ENCODE assay signal across 21 cellular contexts in the genomic region with DNA sequence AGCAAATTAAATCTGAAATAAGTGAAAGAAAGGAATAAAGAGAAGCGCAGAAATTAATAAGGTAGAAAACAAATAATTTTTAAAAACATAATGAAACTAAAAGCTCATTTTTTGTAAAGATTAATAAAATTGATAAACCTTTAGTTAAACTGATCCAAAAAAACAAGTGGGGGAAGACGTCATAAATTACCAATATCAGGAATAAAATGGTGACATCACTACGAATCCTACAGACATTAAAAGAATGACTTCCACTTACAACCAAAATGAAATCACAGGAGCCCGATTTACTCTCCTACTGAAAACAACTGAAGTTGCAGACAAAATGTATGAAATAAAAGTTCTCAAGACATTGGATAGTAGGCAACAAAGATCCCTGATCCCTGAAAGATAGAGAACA.
DNase-seq lines count a peak whose midpoint lies in the region; ATAC-seq, FAIRE-seq and TF ChIP-seq lines count a peak whose summit lies in the region.
"Had no signal": no experiment of that assay in that cellular context is flagged by ENCODE, and none has a peak within 500 bp of the region (broad histone marks: within the 10 kb centered on the region; RNA-seq: fewer than 3 reads in every experiment).

No MANE protein-coding gene starts in this region.

- peaks cover 0 to 8% (median 2%) of the 10 kb centered on the region in 12 donors for H3K9me3 ChIP-seq in heart left ventricle
- H3K9me3 ChIP-seq: Caco-2 had no signal

- H3K27me3 ChIP-seq in heart left ventricle: peaks cover 0 to 16% (median 7%) of the 10 kb centered on the region in 9 donors
- H3K27me3 ChIP-seq: BLaER1 treated with 17β-estradiol and CSF1 and Interleukin-3, amounts not matched to agents 10 nM and 100 nM had no signal

- no peak for TF ChIP-seq POLR2A in heart left ventricle (IDR thresholded peaks at IDR 0.05)

- intact Hi-C loops in heart left ventricle (cut with DNase I): loop anchor here in 1 of 10 donors (10.0 kb wide), 1 partner anchor 890 kb away; no protein-coding TSS in a partner anchor

- WGBS in heart left ventricle, 4 donors: 92 to 96% (median 95%) methylated on average over 4 of the region's 4 CpGs

- no peak overlapping the region for H3K4me3 ChIP-seq in heart left ventricle
- H3K4me3 ChIP-seq: BLaER1 treated with 17β-estradiol and CSF1 and Interleukin-3, amounts not matched to agents 10 nM and 100 nM; GM12878 had no signal

- peak; percentile 59 for FAIRE-seq in G401.6 (lab: Jason Lieb, UNC)
- peak; percentile 30 for FAIRE-seq in RCC 7860 (lab: Jason Lieb, UNC)
- FAIRE-seq: A204.1, D721Med, GM12878, GM12892, GM18507 had no signal

- no peak overlapping the region for H3K27ac ChIP-seq in heart left ventricle
- H3K27ac ChIP-seq: BLaER1 treated with 17β-estradiol and CSF1 and Interleukin-3, amounts not matched to agents 10 nM and 100 nM; C4-2B had no signal

- TF ChIP-seq CTCF in heart left ventricle (IDR thresholded peaks at IDR 0.05): no peak

- peaks cover 0 to 3% (median 0%) of the 10 kb centered on the region in 12 donors for H3K4me1 ChIP-seq in heart left ventricle
- H3K4me1 ChIP-seq: Caco-2 had no signal

- peak; percentile 1 for DNase-seq in AG20443 (ENCODE audit: low spot score)
- no peak for DNase-seq in RCC 7860 (ENCODE audit: low spot score)
- DNase-seq in heart left ventricle: no peak
- DNase-seq: 8988T; ACHN; AML-193; Caco-2; Calu3; CD4-positive, alpha-beta T cell; DMS79 treated with DMSO at 0.1 percent for 48 hours; GDM1 had no signal

- H3K36me3 ChIP-seq in heart left ventricle: no peaks in the 10 kb centered on the region
- H3K36me3 ChIP-seq: BLaER1 treated with 17β-estradiol and CSF1 and Interleukin-3, amounts not matched to agents 10 nM and 100 nM had no signal

- no peak for ATAC-seq in HG03469 (IDR thresholded peaks at IDR 0.05; ENCODE audit: unreplicated experiment)
- ATAC-seq in heart left ventricle: no peak
- ATAC-seq: CD8-positive, alpha-beta T cell; GM12878 had no signal
